ENCODE assay signal across 8 cellular contexts in genomic region chr1:162799995-162800830, GRCh38. TPM values are rescaled to one million over a fixed set of nuclear protein-coding genes. Genes with fewer than 3 reads are reported as not detected.
DNase-seq lines count a peak whose midpoint lies in the region; ATAC-seq and TF ChIP-seq lines count a peak whose summit lies in the region.
"Not testable (repeated sequence)": the region's sequence is repeated elsewhere in the genome, so short reads cannot be mapped to it uniquely, and the experiment has no call there.

No MANE protein-coding gene starts in this region.

- not testable (repeated sequence) for H3K9ac ChIP-seq in OCI-LY3 (ENCODE audit: low read length)

- peak; percentile 79 for DNase-seq in DMS 273 (lab: John Stamatoyannopoulos, UW; ENCODE audit: unreplicated experiment)
- DNase-seq in HFF-Myc (ENCODE audit: extremely low read depth, low read depth): peak; percentile 19
- DNase-seq in NCI-H146 (lab: John Stamatoyannopoulos, UW): peak; percentile 52
- DNase-seq in amniotic epithelial cell (ENCODE audit: low read depth): peak; percentile 67
- DNase-seq in fibroblast of peridontal ligament (ENCODE audit: extremely low read depth): peak; percentile 83
- peak; percentile 38 for DNase-seq in lower lobe of right lung
- peak; percentile 58 for DNase-seq in stromal cell of bone marrow (ENCODE audit: low read depth)

- not testable (repeated sequence) for H3K79me2 ChIP-seq in OCI-LY3 (ENCODE audit: low read length)

- H3K4me3 ChIP-seq in HFF-Myc (replicated peaks; ENCODE audit: low read depth, low read length); OCI-LY3 (ENCODE audit: low read length); lower lobe of right lung: not testable (repeated sequence)

- ATAC-seq in lower lobe of right lung: peak; percentile 84 to 86

- TF ChIP-seq CTCF in HFF-Myc (IDR thresholded peaks at IDR 0.05; ENCODE audit: low read depth, low read length, missing control alignments) (peak; percentile 57), OCI-LY3 (IDR thresholded peaks at IDR 0.05; ENCODE audit: low read depth, low read length) (peak; percentile 42), lower lobe of right lung (IDR thresholded peaks at IDR 0.05) (peak; percentile 46)

- not testable (repeated sequence) for H3K36me3 ChIP-seq in OCI-LY3 (replicated peaks; ENCODE audit: low read depth, low read length)
- peaks cover 71% of the 10 kb centered on the region for H3K36me3 ChIP-seq in lower lobe of right lung

- H3K4me1 ChIP-seq in OCI-LY3 (ENCODE audit: low read length); lower lobe of right lung: not testable (repeated sequence)

- H4K20me1 ChIP-seq in OCI-LY3 (ENCODE audit: insufficient read depth, low read length): not testable (repeated sequence)

- intact Hi-C loops in lower lobe of right lung (cut with DNase I): not testable (repeated sequence)

- not testable (repeated sequence) for H3K4me2 ChIP-seq in OCI-LY3 (ENCODE audit: low read length)

- H3K9me3 ChIP-seq in OCI-LY3 (ENCODE audit: insufficient read depth, low read length); lower lobe of right lung: not testable (repeated sequence)

- H3K27me3 ChIP-seq in OCI-LY3 (ENCODE audit: low read depth, low read length); lower lobe of right lung (ENCODE audit: low read depth): not testable (repeated sequence)

- not testable (repeated sequence) for H2AFZ ChIP-seq in OCI-LY3 (ENCODE audit: low read depth, low read length)

- not testable (repeated sequence) for H3K27ac ChIP-seq in OCI-LY3 (ENCODE audit: low read length); lower lobe of right lung

RNA-seq across cellular contexts. Expression of gene HSD17B7, which starts 9.7 kb away (rescaled TPM):
- total RNA-seq in lower lobe of right lung: 25.0 TPM

Comparison
In these comparisons a context has a peak if more than half of its experiments do, and no peak if none do; other contexts are left out.
1. DNase-seq: peak in every context shown above with its lines; median percentile 83 in fibroblast of peridontal ligament; 79 in DMS 273; 67 in amniotic epithelial cell; 58 in stromal cell of bone marrow; 52 in NCI-H146; 38 in lower lobe of right lung; 19 in HFF-Myc.